Comparison of ENCODE assay signal across 9 cellular contexts in the genomic region with DNA sequence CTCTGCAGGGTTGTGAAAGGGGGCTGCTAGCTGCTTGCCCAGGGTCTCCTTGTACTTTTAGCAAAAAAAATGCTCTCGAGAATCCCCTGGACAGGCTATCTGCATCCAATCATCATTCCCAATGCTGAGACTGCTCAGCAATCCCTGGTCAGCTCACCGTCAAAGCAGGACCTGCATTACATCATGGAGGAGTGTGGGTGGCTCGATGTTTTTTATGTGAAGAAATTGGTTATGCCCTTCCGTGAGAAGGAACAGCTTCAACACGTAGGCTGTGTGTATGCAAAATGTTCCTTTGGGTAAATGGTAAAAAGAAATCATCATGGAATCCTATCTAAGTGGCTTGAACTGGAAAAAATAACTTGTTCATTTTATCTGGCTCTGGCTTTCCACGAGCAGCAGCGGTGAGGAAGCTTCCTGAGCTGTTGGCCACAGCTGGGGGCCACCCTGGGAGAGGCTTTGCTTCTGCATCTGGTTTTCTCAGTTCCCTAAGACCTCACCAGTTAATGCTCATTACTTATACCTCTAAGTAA.
A peak's percentile ranks its signal among the peaks of the same experiment; 100 is the strongest.
DNase-seq lines count a peak whose midpoint lies in the region; ATAC-seq, FAIRE-seq and TF ChIP-seq lines count a peak whose summit lies in the region.
"Had no signal": no experiment of that assay in that cellular context is flagged by ENCODE, and none has a peak within 500 bp of the region (broad histone marks: within the 10 kb centered on the region; RNA-seq: fewer than 3 reads in every experiment).

No MANE protein-coding gene starts in this region.

- POLR2A ChIA-PET in activated B cell treated with CpG ODN at 0.5 μM for 24 hours (lab: Charles Lee): interaction anchor here (1.0 to 2.0 kb wide), 2 partner anchors 14 to 83 kb away, joined by 3 to 6 read pairs; no protein-coding TSS in a partner anchor

- peak overlapping the region; percentile 70 for H3K4me3 Mint-ChIP-seq in activated B cell treated with CpG ODN at 0.5 μM for 24 hours

- peak overlapping the region; percentile 36 for H3K27ac Mint-ChIP-seq in activated B cell treated with CpG ODN at 0.5 μM for 24 hours

- no peaks in the 10 kb centered on the region for H3K9me3 ChIP-seq in upper lobe of left lung

- intact Hi-C loops in activated B cell treated with CpG ODN at 0.5 μM for 24 hours (cut with micrococcal nuclease): loop anchor here (1.0 to 5.0 kb wide), 2 partner anchors 11 to 80 kb away; no protein-coding TSS in a partner anchor

- no peaks in the 10 kb centered on the region for H3K27me3 Mint-ChIP-seq in activated B cell treated with CpG ODN at 0.5 μM for 24 hours

- peaks cover 87% of the 10 kb centered on the region for H3K4me1 Mint-ChIP-seq in activated B cell treated with CpG ODN at 0.5 μM for 24 hours

- H3K27ac ChIP-seq in upper lobe of left lung: peak overlapping the region in 3 of 4 donors; percentile 8 to 79 (median 75)
- H3K27ac ChIP-seq: VCaP had no signal

- H3K4me1 ChIP-seq in upper lobe of left lung: peaks cover 36 to 45% (median 40%) of the 10 kb centered on the region in 4 donors

- no peak for TF ChIP-seq POLR2A in upper lobe of left lung (IDR thresholded peaks at IDR 0.05)

- peak; percentile 81 for DNase-seq in activated effector memory CD4-positive, alpha-beta T cell treated with anti-CD3 and anti-CD28 coated beads, Interleukin-2, amount 50 U/mL, for 16 hours
- DNase-seq in activated effector memory CD4-positive, alpha-beta T cell treated with Interleukin-2 at 50 U/mL for 16 hours: no peak
- DNase-seq in activated B cell treated with CpG ODN at 0.5 μM for 24 hours: no peak
- peak; percentile 48 for DNase-seq in germinal center (ENCODE audit: low spot score)
- no peak for DNase-seq in upper lobe of left lung
- DNase-seq in NK-92 treated with Interleukin-12 subunit alpha and Interleukin-12 subunit beta, amount 100 ng/mL, for 24 hours (lab: John Stamatoyannopoulos, UW): no peak
- no peak for DNase-seq in RCC 7860 (ENCODE audit: low spot score)

- H3K36me3 Mint-ChIP-seq in activated B cell treated with CpG ODN at 0.5 μM for 24 hours (ENCODE audit: low read depth): peaks cover 11% of the 10 kb centered on the region

- TF ChIP-seq CTCF in activated B cell treated with CpG ODN at 0.5 μM for 24 hours (IDR thresholded peaks at IDR 0.05) (no peak), upper lobe of left lung (IDR thresholded peaks at IDR 0.05) (no peak)

- TF ChIP-seq EP300 in upper lobe of left lung (IDR thresholded peaks at IDR 0.05): no peak

- H3K36me3 ChIP-seq in upper lobe of left lung: no peaks in the 10 kb centered on the region

- ATAC-seq in activated B cell treated with CpG ODN at 0.5 μM for 24 hours (ENCODE audit: low read depth) (peak; percentile 62), upper lobe of left lung (ENCODE audit: low FRiP score in 2 of 2) (no peak), HG03097 (IDR thresholded peaks at IDR 0.05; ENCODE audit: low FRiP score, unreplicated experiment) (no peak)

- H3K9me3 Mint-ChIP-seq in activated B cell treated with CpG ODN at 0.5 μM for 24 hours: no peaks in the 10 kb centered on the region

- FAIRE-seq in RCC 7860 (lab: Jason Lieb, UNC): no peak

- CTCF ChIA-PET in activated B cell treated with CpG ODN at 0.5 μM for 24 hours (lab: Charles Lee): interaction anchor here (1.5 to 1.7 kb wide), 3 partner anchors 14 to 282 kb away, joined by 3 read pairs; no protein-coding TSS in a partner anchor

- no peaks in the 10 kb centered on the region for H3K27me3 ChIP-seq in upper lobe of left lung

- WGBS in upper lobe of left lung, 2 donors: 56 to 80% methylated on average over 6 to 7 of the region's 7 CpGs

- no peak overlapping the region for H3K4me3 ChIP-seq in upper lobe of left lung

Comparison
In these comparisons a context has a peak if more than half of its experiments do, and no peak if none do; other contexts are left out.
1. DNase-seq: peak in activated effector memory CD4-positive, alpha-beta T cell treated with anti-CD3 and anti-CD28 coated beads, Interleukin-2, amount 50 U/mL, for 16 hours (single experiment) and germinal center (single experiment); none in activated effector memory CD4-positive, alpha-beta T cell treated with Interleukin-2 at 50 U/mL for 16 hours (single experiment), activated B cell treated with CpG ODN at 0.5 μM for 24 hours (single experiment), upper lobe of left lung (0 of 2), NK-92 treated with Interleukin-12 subunit alpha and Interleukin-12 subunit beta, amount 100 ng/mL, for 24 hours (single experiment) and RCC 7860 (single experiment).